In the genomic region with DNA sequence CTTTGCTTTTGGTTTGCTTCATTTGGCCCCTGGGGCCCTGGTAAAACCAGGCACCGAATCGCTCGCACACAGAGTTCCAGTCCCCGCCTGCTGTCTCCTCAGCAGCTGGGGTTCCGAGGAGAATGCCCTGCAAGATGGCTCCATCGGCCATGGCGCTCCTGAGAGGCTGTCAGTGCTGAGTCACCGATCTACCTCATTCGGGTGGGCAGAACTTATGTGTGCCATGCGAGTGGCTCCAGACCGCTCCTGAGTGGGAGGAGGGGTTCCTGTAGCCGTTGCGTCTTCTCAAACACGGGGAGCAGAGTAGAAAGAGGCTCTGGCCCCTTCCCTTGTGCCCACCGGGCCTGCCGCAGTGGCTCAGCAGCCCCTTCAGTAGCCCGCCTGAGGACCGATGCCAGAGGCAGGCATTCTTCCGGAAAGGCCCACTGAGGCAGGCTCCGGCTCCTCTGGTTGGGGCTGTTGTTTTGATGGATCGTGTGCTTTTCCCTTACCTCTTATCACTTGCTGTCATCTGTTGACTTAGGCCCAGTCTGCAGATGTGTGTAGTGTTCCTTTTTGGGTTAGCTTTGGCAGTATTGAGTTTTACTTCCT, we compare ENCODE assay signal across 8 cellular contexts. TPM values are rescaled to one million over a fixed set of nuclear protein-coding genes. Genes with fewer than 3 reads are reported as not detected.
A peak's percentile ranks its signal among the peaks of the same experiment; 100 is the strongest.
DNase-seq lines count a peak whose midpoint lies in the region; ATAC-seq and TF ChIP-seq lines count a peak whose summit lies in the region.

No MANE protein-coding gene starts in this region.

- H3K36me3 ChIP-seq in Peyer's patch (peaks cover 0 to 33% (median 0%) of the 10 kb centered on the region in 3 donors), upper lobe of right lung (peaks cover 33% of the 10 kb centered on the region)

- DNase-seq in GM13977 (ENCODE audit: low spot score): peak; percentile 79
- DNase-seq in Peyer's patch: peak in 2 of 3 donors; percentile 37 to 60
- DNase-seq in activated T-helper 9 cell treated with anti-CD3 and anti-CD28 coated beads, Interleukin-2, amount 50 U/mL, for 16 hours (ENCODE audit: low read depth): peak; percentile 67
- peak; percentile 34 to 62 for DNase-seq in foreskin keratinocyte
- DNase-seq in posterior cingulate gyrus: peak in 7 of 10 donors; percentile 56 to 96 (median 88)
- peak; percentile 77 for DNase-seq in upper lobe of right lung

- H3K4me1 ChIP-seq in Peyer's patch (peaks cover 0 to 13% (median 7%) of the 10 kb centered on the region in 4 donors), foreskin keratinocyte (no peaks in the 10 kb centered on the region), upper lobe of right lung (peaks cover 18% of the 10 kb centered on the region)

- H3K27ac ChIP-seq in Peyer's patch (peak overlapping the region; percentile 78 to 90 (median 82)), foreskin keratinocyte (no peak overlapping the region), upper lobe of right lung (peak overlapping the region; percentile 87)

- TF ChIP-seq CTCF in GM13977 (IDR thresholded peaks at IDR 0.05; ENCODE audit: extremely low read depth, insufficient read depth, missing control alignments): no peak
- TF ChIP-seq CTCF in Peyer's patch (IDR thresholded peaks at IDR 0.05): no peak
- TF ChIP-seq CTCF in foreskin keratinocyte (conservative IDR thresholded peaks at IDR 0.05): no peak
- TF ChIP-seq CTCF in upper lobe of right lung (IDR thresholded peaks at IDR 0.05): no peak

- H3K4me3 ChIP-seq in Peyer's patch: peak overlapping the region; percentile 92 to 100 (median 94)
- H3K4me3 ChIP-seq in upper lobe of right lung: peak overlapping the region; percentile 88

- H3K9me3 ChIP-seq in Peyer's patch (no peaks in the 10 kb centered on the region), upper lobe of right lung (no peaks in the 10 kb centered on the region)

- TF ChIP-seq POLR2A in Peyer's patch (IDR thresholded peaks at IDR 0.05): no peak

- intact Hi-C loops in posterior cingulate gyrus (cut with DNase I): no loop called here
- intact Hi-C loops in upper lobe of right lung (cut with DNase I): no loop called here

- ATAC-seq in HG02973 (IDR thresholded peaks at IDR 0.05; ENCODE audit: unreplicated experiment) (peak; percentile 36), foreskin keratinocyte (peak; percentile 87), upper lobe of right lung (peak; percentile 71), GM19467 (IDR thresholded peaks at IDR 0.05; ENCODE audit: unreplicated experiment) (no peak)

- H3K27me3 ChIP-seq in Peyer's patch (no peaks in the 10 kb centered on the region), foreskin keratinocyte (no peaks in the 10 kb centered on the region), upper lobe of right lung (no peaks in the 10 kb centered on the region)

- in situ Hi-C loops in GM13977 (cut with MboI; ENCODE audit: low pct_unique_long_range_greater_than_20kb, low sequenced_read_pairs, unreplicated experiment): no loop called here

RNA-seq across cellular contexts. Expression of a gene that starts 0.9 kb away (rescaled TPM):
- total RNA-seq in Peyer's patch: 10 to 100 TPM; 31.4 to 50.2 (median 43.2) TPM
- 36.8 and 46.0 TPM in 2 replicates for total RNA-seq in foreskin keratinocyte
- polyA plus RNA-seq in foreskin keratinocyte: 27.1 and 33.2 TPM in 2 replicates
- 37.2 TPM for total RNA-seq in upper lobe of right lung

RNA-seq across cellular contexts. Expression of a gene that starts 6.2 kb away (rescaled TPM):
- 10 to 100 TPM; 20.7 to 29.7 (median 26.4) TPM for total RNA-seq in Peyer's patch
- total RNA-seq in foreskin keratinocyte: 64.5 and 71.5 TPM in 2 replicates
- 41.6 and 49.3 TPM in 2 replicates for polyA plus RNA-seq in foreskin keratinocyte
- 26.3 TPM for total RNA-seq in upper lobe of right lung

RNA-seq across cellular contexts. Expression of a gene that starts 15.3 kb away (rescaled TPM):
- total RNA-seq in Peyer's patch (10 to 100 TPM in 3 of 4 donors, 1 to 10 TPM in 1; 1.2 to 61.1 (median 18.3) TPM), foreskin keratinocyte (3.5 and 4.5 TPM in 2 replicates), upper lobe of right lung (61.5 TPM)
- polyA plus RNA-seq in foreskin keratinocyte: 3.6 and 4.7 TPM in 2 replicates

RNA-seq across cellular contexts. Expression of a gene that starts 22.9 kb away (rescaled TPM):
- total RNA-seq in Peyer's patch (not detected), foreskin keratinocyte (not detected in 2 replicates), upper lobe of right lung (not detected)
- not detected in 2 replicates for polyA plus RNA-seq in foreskin keratinocyte

RNA-seq across cellular contexts. Expression of a gene that starts 46.2 kb away (rescaled TPM):
- not detected for total RNA-seq in Peyer's patch
- total RNA-seq in foreskin keratinocyte: not detected in 2 replicates
- polyA plus RNA-seq in foreskin keratinocyte: not detected in 2 replicates
- total RNA-seq in upper lobe of right lung: not detected
